ENCODE assay signal across 8 cellular contexts in genomic region chr20:1830240-1830639, GRCh38.
DNase-seq lines count a peak whose midpoint lies in the region; ATAC-seq and TF ChIP-seq lines count a peak whose summit lies in the region.

No MANE protein-coding gene starts in this region.

- no peak overlapping the region for H2BK5ac ChIP-seq in trophoblast cell (ENCODE audit: low read depth, low read length, poor library complexity)

- no peak for TF ChIP-seq POLR2A in gastroesophageal sphincter (IDR thresholded peaks at IDR 0.05)

- no peak overlapping the region for H3K23ac ChIP-seq in trophoblast cell (ENCODE audit: low read length)

- no peak overlapping the region for H3K14ac ChIP-seq in trophoblast cell (ENCODE audit: low read length)

- H3K79me2 ChIP-seq in trophoblast cell (ENCODE audit: control insufficient read depth, insufficient read depth, low read length, poor library complexity) = no peaks in the 10 kb centered on the region

- H3K4me1 ChIP-seq in SJSA1 (replicated peaks) = peaks cover 19% of the 10 kb centered on the region
- H3K4me1 ChIP-seq in gastroesophageal sphincter = peaks cover 0 to 16% (median 0%) of the 10 kb centered on the region in 3 donors
- peaks cover 4 to 21% of the 10 kb centered on the region in 2 experiments for H3K4me1 ChIP-seq in trophoblast cell (ENCODE audit: control insufficient read depth in 1 of 2, insufficient read depth in 2 of 2, low read length in 2 of 2)

- no peak for TF ChIP-seq EP300 in gastroesophageal sphincter (IDR thresholded peaks at IDR 0.05)

- H3K36me3 ChIP-seq in SJSA1 (no peaks in the 10 kb centered on the region), gastroesophageal sphincter (no peaks in the 10 kb centered on the region), trophoblast cell (ENCODE audit: control insufficient read depth in 1 of 2, insufficient read depth in 2 of 2, low read length in 2 of 2) (no peaks in the 10 kb centered on the region)

- H2BK120ac ChIP-seq in trophoblast cell (ENCODE audit: insufficient read depth, low read length, poor library complexity) = no peak overlapping the region

- H3K9me3 ChIP-seq in SJSA1 (replicated peaks) (no peaks in the 10 kb centered on the region), gastroesophageal sphincter (no peaks in the 10 kb centered on the region), trophoblast cell (ENCODE audit: insufficient read depth, low read depth, low read length) (peaks cover 3% of the 10 kb centered on the region)

- DNase-seq in Daoy (ENCODE audit: low read depth) (peak; percentile 95), SJSA1 (ENCODE audit: low read depth in 1 of 2, low spot score in 2 of 2) (peak; percentile 58 to 85), trophoblast cell (peak; percentile 96 to 97), DMS79 (lab: John Stamatoyannopoulos, UW) (no peak), NCI-H1092 (lab: John Stamatoyannopoulos, UW) (no peak), HT-29 (ENCODE audit: low spot score) (no peak)

- no peak overlapping the region for H3K4ac ChIP-seq in trophoblast cell (ENCODE audit: low read depth, low read length)

- H3K4me3 ChIP-seq in SJSA1 (no peak overlapping the region), gastroesophageal sphincter (no peak overlapping the region), trophoblast cell (ENCODE audit: low read depth, low read length) (no peak overlapping the region)

- no peak for TF ChIP-seq CTCF in gastroesophageal sphincter (IDR thresholded peaks at IDR 0.05)

- no peak overlapping the region for H3K18ac ChIP-seq in trophoblast cell (ENCODE audit: low read length)

- no peak overlapping the region for H3K4me2 ChIP-seq in trophoblast cell (ENCODE audit: low read length)

- no peak overlapping the region for H2AK5ac ChIP-seq in trophoblast cell (ENCODE audit: low read length)

- H4K12ac ChIP-seq in trophoblast cell (ENCODE audit: low read depth, low read length) = no peak overlapping the region

- H3K79me1 ChIP-seq in trophoblast cell (ENCODE audit: low read length) = peaks cover 8% of the 10 kb centered on the region

- H3K27me3 ChIP-seq in SJSA1 (replicated peaks) (no peaks in the 10 kb centered on the region), gastroesophageal sphincter (no peaks in the 10 kb centered on the region), trophoblast cell (ENCODE audit: insufficient read depth, low read length) (no peaks in the 10 kb centered on the region)

- no peak overlapping the region for H4K91ac ChIP-seq in trophoblast cell (ENCODE audit: low read depth, low read length)

- no peak overlapping the region for H4K8ac ChIP-seq in trophoblast cell (ENCODE audit: low read depth, low read length)

- H3K9ac ChIP-seq in trophoblast cell (ENCODE audit: low read length) = no peak overlapping the region

- H2AFZ ChIP-seq in trophoblast cell (ENCODE audit: insufficient read depth, low read length, poor library complexity) = no peak overlapping the region

- ATAC-seq in gastroesophageal sphincter (peak; percentile 57), GM18520 (IDR thresholded peaks at IDR 0.05; ENCODE audit: unreplicated experiment) (no peak)

- H3K27ac ChIP-seq in SJSA1 (no peak overlapping the region), gastroesophageal sphincter (no peak overlapping the region), trophoblast cell (ENCODE audit: low read depth, low read length) (no peak overlapping the region)

- no CpG with 5 or more reads among the region's 7 CpGs for WGBS in gastroesophageal sphincter (ENCODE audit: low coverage in 1 of 2), 2 donors
- no CpG with 5 or more reads among the region's 7 CpGs for WGBS in trophoblast cell (ENCODE audit: extremely low coverage, insufficient coverage, insufficient read length)

- H2BK12ac ChIP-seq in trophoblast cell (ENCODE audit: low read length) = no peak overlapping the region

Comparison
In these comparisons a context has a peak if more than half of its experiments do, and no peak if none do; other contexts are left out.
1. DNase-seq: peak in Daoy (single experiment), SJSA1 (2 of 2) and trophoblast cell (2 of 2); none in DMS79 (single experiment), NCI-H1092 (single experiment) and HT-29 (single experiment).